Comparison of ENCODE assay signal across 1 cellular context in the genomic region with DNA sequence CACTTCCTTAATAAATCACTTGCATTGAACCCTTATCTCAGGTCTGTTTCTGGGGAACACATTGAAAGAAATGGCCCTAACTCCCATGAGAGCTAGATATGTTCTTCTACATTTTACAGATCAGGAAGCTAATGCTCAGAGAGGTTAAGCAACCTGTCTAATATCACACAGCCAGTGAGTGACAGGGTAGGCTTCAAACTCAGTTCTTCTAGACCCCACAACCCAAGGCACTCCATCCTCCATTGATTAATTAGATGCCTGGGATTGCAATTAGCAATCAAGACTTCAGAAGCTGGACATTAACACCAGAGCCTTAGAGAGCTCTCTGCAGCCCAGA.
A peak's percentile ranks its signal among the peaks of the same experiment; 100 is the strongest.
TF ChIP-seq lines count a peak whose summit lies in the region.

No MANE protein-coding gene starts in this region.

TF ChIP-seq in GM12878, 131 proteins besides CTCF, POLR2A, EP300 and RAD21:
- TF ChIP-seq NFXL1 (IDR thresholded peaks at IDR 0.05; ENCODE audit: borderline replicate concordance): 0 out of 2 replicates have a peak, but pooled peaks have one; percentile 47
- no peak for TF ChIP-seq ZNF207 (IDR thresholded peaks at IDR 0.05; ENCODE audit: borderline replicate concordance)
- peak; percentile 54; the same call in 1 of the 2 replicates for TF ChIP-seq SMARCA5 (IDR thresholded peaks at IDR 0.05)
- no peak for TF ChIP-seq YBX1 (IDR thresholded peaks at IDR 0.05)
- no peak for TF ChIP-seq MXI1 (IDR thresholded peaks at IDR 0.05; ENCODE audit: low read depth, low read length)
- no peak for TF ChIP-seq TBL1XR1 (IDR thresholded peaks at IDR 0.05; ENCODE audit: low read depth, low read length)
- no peak for TF ChIP-seq ZNF217 (IDR thresholded peaks at IDR 0.05)
- no peak for TF ChIP-seq RB1 (IDR thresholded peaks at IDR 0.05; ENCODE audit: borderline replicate concordance)
- TF ChIP-seq HDAC2 (IDR thresholded peaks at IDR 0.05): no peak
- TF ChIP-seq, protein P1, sequence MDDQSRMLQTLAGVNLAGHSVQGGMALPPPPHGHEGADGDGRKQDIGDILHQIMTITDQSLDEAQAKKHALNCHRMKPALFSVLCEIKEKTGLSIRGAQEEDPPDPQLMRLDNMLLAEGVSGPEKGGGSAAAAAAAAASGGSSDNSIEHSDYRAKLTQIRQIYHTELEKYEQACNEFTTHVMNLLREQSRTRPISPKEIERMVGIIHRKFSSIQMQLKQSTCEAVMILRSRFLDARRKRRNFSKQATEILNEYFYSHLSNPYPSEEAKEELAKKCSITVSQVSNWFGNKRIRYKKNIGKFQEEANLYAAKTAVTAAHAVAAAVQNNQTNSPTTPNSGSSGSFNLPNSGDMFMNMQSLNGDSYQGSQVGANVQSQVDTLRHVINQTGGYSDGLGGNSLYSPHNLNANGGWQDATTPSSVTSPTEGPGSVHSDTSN (IDR thresholded peaks at IDR 0.05; ENCODE audit: insufficient replicate concordance, low read depth, low read length): no peak
- no peak for TF ChIP-seq ZNF384 (IDR thresholded peaks at IDR 0.05; ENCODE audit: borderline replicate concordance, low read depth, low read length)
- TF ChIP-seq CHD1 (IDR thresholded peaks at IDR 0.05; ENCODE audit: low read depth, low read length): no peak
- TF ChIP-seq PRDM15 (CRISPR knock-in tag; IDR thresholded peaks at IDR 0.05): no peak
- TF ChIP-seq NR2C2 (IDR thresholded peaks at IDR 0.05; ENCODE audit: borderline replicate concordance, control insufficient read depth, insufficient read length, low read depth): no peak
TF ChIP-seq in GM12878: peak in this region for 2.
